8 cellular contexts compared by ENCODE assay signal in the genomic region with DNA sequence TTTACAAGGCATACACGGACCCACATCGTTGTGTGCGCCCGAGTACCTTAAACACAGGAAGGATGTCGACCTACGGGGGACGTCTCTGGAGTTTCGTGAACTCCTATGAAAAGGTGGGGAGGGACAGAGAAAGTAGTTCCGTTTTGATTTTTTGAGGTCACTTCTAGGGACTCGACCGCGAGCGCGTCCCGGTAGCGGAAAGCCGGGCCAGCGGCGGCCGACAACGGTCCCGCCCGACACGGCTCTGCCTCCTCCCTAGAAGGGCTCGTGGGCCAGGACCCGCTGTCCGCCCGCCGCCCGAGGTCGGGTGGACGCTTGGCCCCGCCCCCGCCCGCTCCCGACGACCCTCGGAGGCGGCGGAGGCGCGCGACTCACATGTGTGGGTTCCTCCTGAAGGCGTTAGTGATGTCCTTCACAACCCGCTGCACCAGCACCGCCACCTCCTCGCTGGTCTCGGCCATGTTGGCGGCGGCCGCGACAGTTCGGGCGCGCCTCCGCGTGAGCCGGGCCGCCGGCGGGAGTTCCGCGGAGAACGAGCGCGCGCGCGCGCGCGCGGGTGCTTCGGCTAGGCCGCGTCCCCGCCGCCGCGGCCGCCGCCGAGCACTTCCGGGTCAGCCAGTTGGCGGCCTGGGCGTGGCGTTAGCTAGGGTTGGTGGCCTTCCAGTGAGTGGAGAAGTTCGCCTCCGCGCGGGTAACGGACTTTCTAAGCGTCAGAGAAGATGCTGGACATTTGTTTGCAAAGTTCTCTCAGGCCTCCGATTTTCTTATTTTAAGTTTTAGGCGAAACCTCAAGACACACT.
A peak's percentile ranks its signal among the peaks of the same experiment; 100 is the strongest.
DNase-seq lines count a peak whose midpoint lies in the region; ATAC-seq and TF ChIP-seq lines count a peak whose summit lies in the region.

A gene with protein sequence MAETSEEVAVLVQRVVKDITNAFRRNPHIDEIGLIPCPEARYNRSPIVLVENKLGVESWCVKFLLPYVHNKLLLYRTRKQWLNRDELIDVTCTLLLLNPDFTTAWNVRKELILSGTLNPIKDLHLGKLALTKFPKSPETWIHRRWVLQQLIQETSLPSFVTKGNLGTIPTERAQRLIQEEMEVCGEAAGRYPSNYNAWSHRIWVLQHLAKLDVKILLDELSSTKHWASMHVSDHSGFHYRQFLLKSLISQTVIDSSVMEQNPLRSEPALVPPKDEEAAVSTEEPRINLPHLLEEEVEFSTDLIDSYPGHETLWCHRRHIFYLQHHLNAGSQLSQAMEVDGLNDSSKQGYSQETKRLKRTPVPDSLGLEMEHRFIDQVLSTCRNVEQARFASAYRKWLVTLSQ (minus strand): TSS at position 534 of the 800 bp plus-strand sequence. CDS start 73 bp downstream, at position 461.

- no peaks in the 10 kb centered on the region for H3K27me3 Mint-ChIP-seq in central memory CD8-positive, alpha-beta T cell

- peak within 1 kb of the TSS; percentile 91 for H3K27ac Mint-ChIP-seq in central memory CD8-positive, alpha-beta T cell (ENCODE audit: low read depth)

- ATAC-seq in GM19035 (IDR thresholded peaks at IDR 0.05; ENCODE audit: unreplicated experiment) (peak; percentile 91), HG03342 (IDR thresholded peaks at IDR 0.05; ENCODE audit: unreplicated experiment) (peak; percentile 88)
- peak; percentile 90 to 92 for ATAC-seq in activated CD4-positive, CD25-positive, alpha-beta regulatory T cell treated with anti-CD3 and anti-CD28 coated beads, Interleukin-2, amount 50 U/mL, for 24 hours
- peak; percentile 79 for ATAC-seq in central memory CD8-positive, alpha-beta T cell (replicated peaks; ENCODE audit: extremely low read depth, poor library complexity, severe bottlenecking)

- H3K4me1 Mint-ChIP-seq in central memory CD8-positive, alpha-beta T cell = peaks cover 37% of the 10 kb centered on the region

- DNase-seq in AG09319 (ENCODE audit: extremely low read depth, low read depth) (peak; percentile 64), NCI-H345 treated with DMSO at 0.1 percent for 48 hours (lab: John Stamatoyannopoulos, UW; ENCODE audit: unreplicated experiment) (peak; percentile 88), islet precursor cell (peak; percentile 94)
- DNase-seq in central memory CD8-positive, alpha-beta T cell (ENCODE audit: low spot score in 2 of 2) = peak; percentile 76 to 81
- DNase-seq in stimulated activated CD4-positive, alpha-beta T cell treated with anti-CD3 and anti-CD28 coated beads, Interleukin-12 subunit alpha, Interleukin-12 subunit beta, amount 100 ng/mL, for 4 hours = peak; percentile 91

- no peaks in the 10 kb centered on the region for H3K9me3 Mint-ChIP-seq in central memory CD8-positive, alpha-beta T cell

- H3K36me3 Mint-ChIP-seq in central memory CD8-positive, alpha-beta T cell (ENCODE audit: insufficient read depth) = peaks cover 10% of the 10 kb centered on the region

- H3K4me3 Mint-ChIP-seq in central memory CD8-positive, alpha-beta T cell = peak within 1 kb of the TSS; percentile 96

- TF ChIP-seq CTCF in AG09319 (IDR thresholded peaks at IDR 0.05; ENCODE audit: low read depth, low read length) = no peak

Comparison
In these comparisons a context has a peak if more than half of its experiments do, and no peak if none do; other contexts are left out.
1. Peak in every context shown above with its lines: DNase-seq and ATAC-seq.